In genomic region chr3:136753112-136753939, GRCh38 we compare ENCODE assay signal across 9 cellular contexts. TPM values are rescaled to one million over a fixed set of nuclear protein-coding genes. Genes with fewer than 3 reads are reported as not detected.
DNase-seq lines count a peak whose midpoint lies in the region; ATAC-seq, FAIRE-seq and TF ChIP-seq lines count a peak whose summit lies in the region.
"Had no signal": no experiment of that assay in that cellular context is flagged by ENCODE, and none has a peak within 500 bp of the region (broad histone marks: within the 10 kb centered on the region; RNA-seq: fewer than 3 reads in every experiment).

No MANE protein-coding gene starts in this region.

- H3K27ac ChIP-seq in lung (ENCODE audit: low read depth in 1 of 2, low read length in 1 of 2) (peak overlapping the region; percentile 98 to 99), vagina (peak overlapping the region; percentile 99)

- H3K9me3 ChIP-seq in lung (ENCODE audit: control insufficient read depth in 2 of 2, insufficient read depth in 1 of 2, low read length in 1 of 2) (no peaks in the 10 kb centered on the region), vagina (no peaks in the 10 kb centered on the region)

- no peaks in the 10 kb centered on the region for H3K36me3 ChIP-seq in bronchial epithelial cell (ENCODE audit: control insufficient read depth, insufficient read depth, low read length)
- no peaks in the 10 kb centered on the region for H3K36me3 ChIP-seq in lung (ENCODE audit: control insufficient read depth in 2 of 2, insufficient read depth in 2 of 2, low read length in 2 of 2)
- no peaks in the 10 kb centered on the region for H3K36me3 ChIP-seq in vagina

- no peaks in the 10 kb centered on the region for H3K27me3 ChIP-seq in bronchial epithelial cell (ENCODE audit: control insufficient read depth, insufficient read depth, low read length)
- no peaks in the 10 kb centered on the region for H3K27me3 ChIP-seq in lung (ENCODE audit: control insufficient read depth, insufficient read depth)
- no peaks in the 10 kb centered on the region for H3K27me3 ChIP-seq in vagina

- intact Hi-C loops in vagina (cut with DNase I): loop anchor here (2.0 to 10.0 kb wide), 6 partner anchors 109 to 679 kb away; partner anchors contain the start of genes MSL2, NCK1 and PCCB

- no peak for TF ChIP-seq POLR2A in vagina (IDR thresholded peaks at IDR 0.05)

- H3K4me1 ChIP-seq in lung (ENCODE audit: control insufficient read depth in 2 of 2, insufficient read depth in 2 of 2, low read length in 2 of 2) (peaks cover 6 to 10% of the 10 kb centered on the region in 2 donors), vagina (peaks cover 40% of the 10 kb centered on the region)

- no peak for FAIRE-seq in bronchial epithelial cell (lab: Jason Lieb, UNC)
- FAIRE-seq: A204.1 had no signal

- 36 to 53% methylated on average over 13 of the region's 13 CpGs for WGBS in lung, 2 donors

- no peak for ATAC-seq in lung (ENCODE audit: insufficient read depth, low FRiP score)

- TF ChIP-seq CTCF in bronchial epithelial cell (IDR thresholded peaks at IDR 0.05; ENCODE audit: insufficient read depth, low read length, severe bottlenecking) (no peak), lung (IDR thresholded peaks at IDR 0.05; ENCODE audit: control extremely low read depth, extremely low read depth) (no peak), vagina (IDR thresholded peaks at IDR 0.05) (no peak)

- peak; percentile 60 for DNase-seq in DMS 273 (lab: John Stamatoyannopoulos, UW; ENCODE audit: unreplicated experiment)
- DNase-seq in DMS 273 treated with DMSO at 0.1 percent for 48 hours (lab: John Stamatoyannopoulos, UW): no peak
- peak; percentile 73 for DNase-seq in NCI-H146 treated with DMSO at 0.1 percent for 48 hours (lab: John Stamatoyannopoulos, UW; ENCODE audit: unreplicated experiment)
- DNase-seq in bronchial epithelial cell (ENCODE audit: low read depth): no peak
- DNase-seq in lung (ENCODE audit: low spot score): no peak
- DNase-seq in vagina (ENCODE audit: extremely low spot score in 2 of 2): no peak
- DNase-seq in islet precursor cell: no peak
- no peak for DNase-seq in stimulated activated CD4-positive, alpha-beta T cell treated with anti-CD3 and anti-CD28 coated beads, Interleukin-4, amount 100 ng/mL, for 24 hours

- H3K4me3 ChIP-seq in bronchial epithelial cell (ENCODE audit: low read depth, low read length) (peak overlapping the region; percentile 74), lung (peak overlapping the region; percentile 60), vagina (peak overlapping the region; percentile 81 to 99)

RNA-seq across cellular contexts. Expression of gene STAG1, which starts 1.1 kb away (rescaled TPM):
- 20.9 and 26.3 TPM in 2 replicates for total RNA-seq in bronchial epithelial cell
- total RNA-seq in lung: 10 to 100 TPM; 29.4 to 90.0 TPM
- 10 to 100 TPM in 1 of 2 donors, 1 to 10 TPM in 1; 8.1 to 11.7 TPM for polyA plus RNA-seq in lung
- total RNA-seq in vagina: 44.7 TPM

Comparison
In these comparisons a context has a peak if more than half of its experiments do, and no peak if none do; other contexts are left out.
1. DNase-seq: peak in DMS 273 (single experiment) and NCI-H146 treated with DMSO at 0.1 percent for 48 hours (single experiment); none in DMS 273 treated with DMSO at 0.1 percent for 48 hours (single experiment), bronchial epithelial cell (single experiment), lung (single experiment), vagina (0 of 2), islet precursor cell (single experiment) and stimulated activated CD4-positive, alpha-beta T cell treated with anti-CD3 and anti-CD28 coated beads, Interleukin-4, amount 100 ng/mL, for 24 hours (single experiment).
2. Peak in every context shown above with its lines, with median percentiles within 50 percentile points of each other: H3K4me3 ChIP-seq.